ENCODE assay signal across 14 cellular contexts in genomic region chr2:7012141-7012809, GRCh38.
DNase-seq lines count a peak whose midpoint lies in the region; ATAC-seq, FAIRE-seq and TF ChIP-seq lines count a peak whose summit lies in the region.
"Had no signal": no experiment of that assay in that cellular context is flagged by ENCODE, and none has a peak within 500 bp of the region (broad histone marks: within the 10 kb centered on the region; RNA-seq: fewer than 3 reads in every experiment).

No MANE protein-coding gene starts in this region.

- in situ Hi-C loops in astrocyte of the spinal cord (cut with HindIII; ENCODE audit: low sequenced_read_pairs), result loop anchor here (25.0 kb wide), 1 partner anchor 100 kb away; the partner anchor contains the start of gene RNF144A
- in situ Hi-C loops in HepG2 (cut with HindIII; ENCODE audit: extremely low pct_ligation_motif_present, low pct_unique_long_range_greater_than_20kb), result no loop called here

- H3K27me3 ChIP-seq in naive thymus-derived CD4-positive, alpha-beta T cell (ENCODE audit: control insufficient read depth in 2 of 2, insufficient read depth in 2 of 2, low read length in 2 of 2), result no peaks in the 10 kb centered on the region
- H3K27me3 ChIP-seq in HepG2 (ENCODE audit: control insufficient read depth in 1 of 2, insufficient read depth in 2 of 2, low read length in 2 of 2), result no peaks in the 10 kb centered on the region
- H3K27me3 ChIP-seq: neural progenitor cell had no signal

- H4K20me1 ChIP-seq in HepG2 (ENCODE audit: insufficient read depth, low read length), result no peaks in the 10 kb centered on the region

- FAIRE-seq in HepG2 (lab: Jason Lieb, UNC), result no peak
- FAIRE-seq: HTR-8/SVneo had no signal

- H3K9me3 Mint-ChIP-seq in naive thymus-derived CD4-positive, alpha-beta T cell, result peaks cover 0 to 2% (median 0%) of the 10 kb centered on the region in 11 donors
- H3K9me3 Mint-ChIP-seq: dendritic cell treated with granulocyte-macrophage colony-stimulating factor and Interleukin-4, amounts not matched to agents 40 ng/mL and 50 ng/mL, for 4 days; neural progenitor cell had no signal

- peak; percentile 86 for DNase-seq in COR-L47 (lab: John Stamatoyannopoulos, UW)
- peak; percentile 88 for DNase-seq in NCI-H2029 treated with DMSO at 0.1 percent for 48 hours (lab: John Stamatoyannopoulos, UW)
- DNase-seq in astrocyte of the spinal cord (ENCODE audit: low read depth, low spot score), result peak; percentile 71
- no peak for DNase-seq in naive thymus-derived CD4-positive, alpha-beta T cell
- DNase-seq in stimulated activated CD4-positive, alpha-beta T cell treated with anti-CD3 and anti-CD28 coated beads, Interleukin-4, amount 100 ng/mL, for 1 hour, result no peak
- no peak for DNase-seq in HepG2 (ENCODE audit: low spot score)
- DNase-seq: activated CD8-positive, alpha-beta T cell treated with anti-CD3 and anti-CD28 coated beads, Interleukin-2, amount 10 ng/mL, durations not matched to agents 7 days and 5 days; DMS 273 treated with DMSO at 0.1 percent for 48 hours had no signal

- TF ChIP-seq CTCF in astrocyte of the spinal cord (IDR thresholded peaks at IDR 0.05; ENCODE audit: low read depth, low read length), result no peak
- TF ChIP-seq CTCF in HepG2 (CRISPR knock-in tag; IDR thresholded peaks at IDR 0.05), result no peak

- H3K27ac ChIP-seq in naive thymus-derived CD4-positive, alpha-beta T cell (ENCODE audit: low read depth, low read length), result no peak overlapping the region
- no peak overlapping the region for H3K27ac ChIP-seq in HepG2 (ENCODE audit: extremely low read length, insufficient read depth, low read length)
- H3K27ac ChIP-seq: neural progenitor cell had no signal

- peak overlapping the region in 8 of 9 donors; percentile 2 to 69 (median 26) for H3K27ac Mint-ChIP-seq in naive thymus-derived CD4-positive, alpha-beta T cell
- H3K27ac Mint-ChIP-seq: activated CD8-positive, alpha-beta T cell treated with anti-CD3 and anti-CD28 coated beads, Interleukin-2, amount 10 ng/mL, durations not matched to agents 7 days and 5 days; dendritic cell treated with granulocyte-macrophage colony-stimulating factor and Interleukin-4, amounts not matched to agents 40 ng/mL and 50 ng/mL, for 4 days; neural progenitor cell had no signal

- TF ChIP-seq RAD21 in HepG2 (CRISPR knock-in tag; IDR thresholded peaks at IDR 0.05), result no peak

- CTCF ChIA-PET in naive thymus-derived CD4-positive, alpha-beta T cell (lab: Charles Lee), result interaction anchor here (0.9 to 1.5 kb wide), 4 partner anchors 9 to 186 kb away, joined by 3 to 4 read pairs (median 4); no protein-coding TSS in a partner anchor
- CTCF ChIA-PET in HepG2 (lab: Yijun Ruan, JAX; ENCODE audit: low intra/inter-chr PET ratio, low total read pairs), result no interaction called here

- no peaks in the 10 kb centered on the region for H3K79me2 ChIP-seq in HepG2 (ENCODE audit: insufficient read depth, low read length)

- no peak for ATAC-seq in naive thymus-derived CD4-positive, alpha-beta T cell
- ATAC-seq in HG03025 (IDR thresholded peaks at IDR 0.05; ENCODE audit: low FRiP score, unreplicated experiment), result no peak
- ATAC-seq in GM21423 (IDR thresholded peaks at IDR 0.05; ENCODE audit: unreplicated experiment), result no peak
- no peak for ATAC-seq in HepG2
- ATAC-seq: activated CD8-positive, alpha-beta T cell treated with anti-CD3 and anti-CD28 coated beads, Interleukin-2, amount 10 ng/mL, durations not matched to agents 7 days and 5 days; Panc1 had no signal

- no peak overlapping the region for H3K9ac ChIP-seq in HepG2 (ENCODE audit: insufficient read depth, low read depth, low read length)
- H3K9ac ChIP-seq: neural progenitor cell had no signal

- H3K9me3 ChIP-seq in naive thymus-derived CD4-positive, alpha-beta T cell (ENCODE audit: control insufficient read depth in 2 of 3, low read length in 3 of 3), result no peaks in the 10 kb centered on the region
- no peaks in the 10 kb centered on the region for H3K9me3 ChIP-seq in HepG2 (ENCODE audit: low read length)

- H3K4me1 Mint-ChIP-seq in naive thymus-derived CD4-positive, alpha-beta T cell, result peaks cover 27 to 77% (median 62%) of the 10 kb centered on the region in 7 donors

- H3K4me1 ChIP-seq in naive thymus-derived CD4-positive, alpha-beta T cell (ENCODE audit: control insufficient read depth in 2 of 2, insufficient read depth in 2 of 2, low read length in 2 of 2), result peaks cover 0 to 6% of the 10 kb centered on the region in 2 donors
- no peaks in the 10 kb centered on the region for H3K4me1 ChIP-seq in HepG2 (ENCODE audit: insufficient read depth, low read length)
- H3K4me1 ChIP-seq: neural progenitor cell had no signal

- intact Hi-C loops in naive thymus-derived CD4-positive, alpha-beta T cell (cut with micrococcal nuclease), result no loop called here
- intact Hi-C loops in HepG2 (cut with micrococcal nuclease; ENCODE audit: unreplicated experiment), result no loop called here

- H3K4me3 ChIP-seq in astrocyte of the spinal cord (ENCODE audit: low read depth, low read length) (no peak overlapping the region), HepG2 (replicated peaks in 1 of 3; ENCODE audit: insufficient read depth in 1 of 3, low read depth in 2 of 3, low read length in 3 of 3) (no peak overlapping the region)
- no peak overlapping the region for H3K4me3 ChIP-seq in naive thymus-derived CD4-positive, alpha-beta T cell (ENCODE audit: low read length)
- H3K4me3 ChIP-seq: neural progenitor cell had no signal

- BruUV-seq in HepG2 (replicated peaks; lab: Mats Ljungman, UMichigan), result no TSS peak

- POLR2A ChIA-PET in naive thymus-derived CD4-positive, alpha-beta T cell (lab: Charles Lee), result no interaction called here
- POLR2A ChIA-PET in HepG2 (lab: Yijun Ruan, JAX), result no interaction called here

- H3K4me2 ChIP-seq in HepG2 (ENCODE audit: low read depth, low read length), result no peak overlapping the region
- H3K4me2 ChIP-seq: neural progenitor cell had no signal

- peaks cover 0 to 21% (median 3%) of the 10 kb centered on the region in 5 donors for H3K36me3 Mint-ChIP-seq in naive thymus-derived CD4-positive, alpha-beta T cell

- WGBS in HepG2 (ENCODE audit: low lambda C conversion rate), result 97% methylated on average over 7 of the region's 7 CpGs

- H3K36me3 ChIP-seq in naive thymus-derived CD4-positive, alpha-beta T cell (ENCODE audit: control insufficient read depth in 2 of 3, insufficient read depth in 3 of 3, low read length in 3 of 3), result peaks cover 3 to 33% (median 5%) of the 10 kb centered on the region in 3 experiments
- peaks cover 2 to 7% of the 10 kb centered on the region in 2 experiments; a peak in 4 of 5 replicates for H3K36me3 ChIP-seq in HepG2 (replicated peaks in 1 of 2; ENCODE audit: control insufficient read depth in 1 of 2, insufficient read depth in 2 of 2, low read length in 2 of 2)
- H3K36me3 ChIP-seq: neural progenitor cell had no signal

- no peaks in the 10 kb centered on the region for H3K27me3 Mint-ChIP-seq in naive thymus-derived CD4-positive, alpha-beta T cell

- TF ChIP-seq EP300 in HepG2 (IDR thresholded peaks at IDR 0.05; ENCODE audit: low read depth in 2 of 2, low read length in 2 of 2) (no peak), HepG2 (CRISPR knock-in tag; IDR thresholded peaks at IDR 0.05; ENCODE audit: borderline replicate concordance) (no peak)

- no peak overlapping the region for H3K4me3 Mint-ChIP-seq in naive thymus-derived CD4-positive, alpha-beta T cell
- H3K4me3 Mint-ChIP-seq: activated CD8-positive, alpha-beta T cell treated with anti-CD3 and anti-CD28 coated beads, Interleukin-2, amount 10 ng/mL, durations not matched to agents 7 days and 5 days; dendritic cell treated with granulocyte-macrophage colony-stimulating factor and Interleukin-4, amounts not matched to agents 40 ng/mL and 50 ng/mL, for 4 days; neural progenitor cell had no signal

- no peak for TF ChIP-seq POLR2A in HepG2 (IDR thresholded peaks at IDR 0.05; ENCODE audit: insufficient read depth in 1 of 2, low read depth in 2 of 2, low read length in 2 of 2)

- H2AFZ ChIP-seq in HepG2 (ENCODE audit: low read length), result no peak overlapping the region
- H2AFZ ChIP-seq: neural progenitor cell had no signal

TF ChIP-seq in HepG2, 621 proteins besides CTCF, POLR2A, EP300 and RAD21:
- no peak for TF ChIP-seq ZNF672 (CRISPR knock-in tag; IDR thresholded peaks at IDR 0.05)
- no peak for TF ChIP-seq JUND (CRISPR knock-in tag; IDR thresholded peaks at IDR 0.05)
- no peak for TF ChIP-seq ZNF709 (CRISPR knock-in tag; IDR thresholded peaks at IDR 0.05)
- no peak for TF ChIP-seq CHD4 (IDR thresholded peaks at IDR 0.05; ENCODE audit: borderline replicate concordance, low read length)
- TF ChIP-seq E2F2 (CRISPR knock-in tag; IDR thresholded peaks at IDR 0.05; ENCODE audit: borderline replicate concordance), result no peak
- no peak for TF ChIP-seq PHF5A (CRISPR knock-in tag; IDR thresholded peaks at IDR 0.05; ENCODE audit: low read depth, unreplicated experiment)
- no peak for TF ChIP-seq BRCA1 (CRISPR knock-in tag; IDR thresholded peaks at IDR 0.05)
- no peak for TF ChIP-seq MTF1 (CRISPR knock-in tag; IDR thresholded peaks at IDR 0.05)
- no peak for TF ChIP-seq ARID2 (CRISPR knock-in tag; IDR thresholded peaks at IDR 0.05; ENCODE audit: borderline replicate concordance)
- no peak for TF ChIP-seq HOXA9 (CRISPR knock-in tag; IDR thresholded peaks at IDR 0.05; ENCODE audit: borderline replicate concordance)
- TF ChIP-seq AKAP8 (CRISPR knock-in tag; IDR thresholded peaks at IDR 0.05), result no peak
- no peak for TF ChIP-seq ZNF879 (CRISPR knock-in tag; IDR thresholded peaks at IDR 0.05)
- no peak for TF ChIP-seq ZFP41 (CRISPR knock-in tag; IDR thresholded peaks at IDR 0.05; ENCODE audit: borderline replicate concordance)
- no peak for TF ChIP-seq TARDBP (CRISPR knock-in tag; IDR thresholded peaks at IDR 0.05)

Comparison
In these comparisons a context has a peak if more than half of its experiments do, and no peak if none do; other contexts are left out.
1. DNase-seq: peak in COR-L47 (single experiment), NCI-H2029 treated with DMSO at 0.1 percent for 48 hours (single experiment) and astrocyte of the spinal cord (single experiment); none in naive thymus-derived CD4-positive, alpha-beta T cell (0 of 9), stimulated activated CD4-positive, alpha-beta T cell treated with anti-CD3 and anti-CD28 coated beads, Interleukin-4, amount 100 ng/mL, for 1 hour (single experiment) and HepG2 (single experiment).